2 cellular contexts compared by ENCODE assay signal in genomic region chr2:201114846-201115245, GRCh38.
TF ChIP-seq lines count a peak whose summit lies in the region.

No MANE protein-coding gene starts in this region.

TF ChIP-seq in GM23338, 12 proteins besides CTCF, POLR2A, EP300 and RAD21:
- TF ChIP-seq EZH2phosphoT487 (IDR thresholded peaks at IDR 0.05; ENCODE audit: unreplicated experiment) (no peak), ZNF331 (CRISPR knock-in tag; IDR thresholded peaks at IDR 0.05; ENCODE audit: low read depth) (no peak), JUNB (IDR thresholded peaks at IDR 0.05; ENCODE audit: unreplicated experiment) (no peak), CREB1 (CRISPR knock-in tag; IDR thresholded peaks at IDR 0.05; ENCODE audit: low read depth) (no peak), ZNF114 (CRISPR knock-in tag; IDR thresholded peaks at IDR 0.05) (no peak), STAT1 (IDR thresholded peaks at IDR 0.05; ENCODE audit: unreplicated experiment) (no peak), REST (IDR thresholded peaks at IDR 0.05; ENCODE audit: unreplicated experiment) (no peak), ZNF462 (CRISPR knock-in tag; IDR thresholded peaks at IDR 0.05) (no peak), EZH2 (IDR thresholded peaks at IDR 0.05; ENCODE audit: low read depth, unreplicated experiment) (no peak), NANOG (IDR thresholded peaks at IDR 0.05; ENCODE audit: borderline replicate concordance) (no peak), POLR2AphosphoS5 (IDR thresholded peaks at IDR 0.05; ENCODE audit: low read depth) (no peak)
- TF ChIP-seq, protein P1, sequence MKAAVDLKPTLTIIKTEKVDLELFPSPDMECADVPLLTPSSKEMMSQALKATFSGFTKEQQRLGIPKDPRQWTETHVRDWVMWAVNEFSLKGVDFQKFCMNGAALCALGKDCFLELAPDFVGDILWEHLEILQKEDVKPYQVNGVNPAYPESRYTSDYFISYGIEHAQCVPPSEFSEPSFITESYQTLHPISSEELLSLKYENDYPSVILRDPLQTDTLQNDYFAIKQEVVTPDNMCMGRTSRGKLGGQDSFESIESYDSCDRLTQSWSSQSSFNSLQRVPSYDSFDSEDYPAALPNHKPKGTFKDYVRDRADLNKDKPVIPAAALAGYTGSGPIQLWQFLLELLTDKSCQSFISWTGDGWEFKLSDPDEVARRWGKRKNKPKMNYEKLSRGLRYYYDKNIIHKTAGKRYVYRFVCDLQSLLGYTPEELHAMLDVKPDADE (IDR thresholded peaks at IDR 0.05), result no peak
TF ChIP-seq in GM23338: peak in this region for 0.

TF ChIP-seq in GM12878, 131 proteins besides CTCF, POLR2A, EP300 and RAD21:
- no peak for TF ChIP-seq ASH2L (IDR thresholded peaks at IDR 0.05; ENCODE audit: borderline replicate concordance, low read depth)
- no peak for TF ChIP-seq BCL3 (IDR thresholded peaks at IDR 0.05; ENCODE audit: borderline replicate concordance, insufficient read depth, low read depth, low read length, poor library complexity, severe bottlenecking)
- TF ChIP-seq, protein P2, sequence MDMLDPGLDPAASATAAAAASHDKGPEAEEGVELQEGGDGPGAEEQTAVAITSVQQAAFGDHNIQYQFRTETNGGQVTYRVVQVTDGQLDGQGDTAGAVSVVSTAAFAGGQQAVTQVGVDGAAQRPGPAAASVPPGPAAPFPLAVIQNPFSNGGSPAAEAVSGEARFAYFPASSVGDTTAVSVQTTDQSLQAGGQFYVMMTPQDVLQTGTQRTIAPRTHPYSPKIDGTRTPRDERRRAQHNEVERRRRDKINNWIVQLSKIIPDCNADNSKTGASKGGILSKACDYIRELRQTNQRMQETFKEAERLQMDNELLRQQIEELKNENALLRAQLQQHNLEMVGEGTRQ (IDR thresholded peaks at IDR 0.05; ENCODE audit: borderline replicate concordance, low read depth, low read length), result no peak
- TF ChIP-seq POU2F2 (IDR thresholded peaks at IDR 0.05; ENCODE audit: borderline replicate concordance, low read depth, low read length), result no peak
- no peak for TF ChIP-seq SMAD5 (IDR thresholded peaks at IDR 0.05; ENCODE audit: low read depth)
- TF ChIP-seq, protein P3, sequence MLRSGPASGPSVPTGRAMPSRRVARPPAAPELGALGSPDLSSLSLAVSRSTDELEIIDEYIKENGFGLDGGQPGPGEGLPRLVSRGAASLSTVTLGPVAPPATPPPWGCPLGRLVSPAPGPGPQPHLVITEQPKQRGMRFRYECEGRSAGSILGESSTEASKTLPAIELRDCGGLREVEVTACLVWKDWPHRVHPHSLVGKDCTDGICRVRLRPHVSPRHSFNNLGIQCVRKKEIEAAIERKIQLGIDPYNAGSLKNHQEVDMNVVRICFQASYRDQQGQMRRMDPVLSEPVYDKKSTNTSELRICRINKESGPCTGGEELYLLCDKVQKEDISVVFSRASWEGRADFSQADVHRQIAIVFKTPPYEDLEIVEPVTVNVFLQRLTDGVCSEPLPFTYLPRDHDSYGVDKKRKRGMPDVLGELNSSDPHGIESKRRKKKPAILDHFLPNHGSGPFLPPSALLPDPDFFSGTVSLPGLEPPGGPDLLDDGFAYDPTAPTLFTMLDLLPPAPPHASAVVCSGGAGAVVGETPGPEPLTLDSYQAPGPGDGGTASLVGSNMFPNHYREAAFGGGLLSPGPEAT (IDR thresholded peaks at IDR 0.05; ENCODE audit: low read depth), result no peak
- no peak for TF ChIP-seq RUNX3 (IDR thresholded peaks at IDR 0.05; ENCODE audit: low read length)
- no peak for TF ChIP-seq ETV6 (conservative IDR thresholded peaks at IDR 0.05 in 1 of 2, IDR thresholded peaks at IDR 0.05 in 1 of 2; ENCODE audit: borderline replicate concordance in 1 of 2, low read depth in 1 of 2)
- TF ChIP-seq KAT2A (conservative IDR thresholded peaks at IDR 0.05; ENCODE audit: control insufficient read depth, low read depth, low read length), result no peak
- TF ChIP-seq, protein P4, sequence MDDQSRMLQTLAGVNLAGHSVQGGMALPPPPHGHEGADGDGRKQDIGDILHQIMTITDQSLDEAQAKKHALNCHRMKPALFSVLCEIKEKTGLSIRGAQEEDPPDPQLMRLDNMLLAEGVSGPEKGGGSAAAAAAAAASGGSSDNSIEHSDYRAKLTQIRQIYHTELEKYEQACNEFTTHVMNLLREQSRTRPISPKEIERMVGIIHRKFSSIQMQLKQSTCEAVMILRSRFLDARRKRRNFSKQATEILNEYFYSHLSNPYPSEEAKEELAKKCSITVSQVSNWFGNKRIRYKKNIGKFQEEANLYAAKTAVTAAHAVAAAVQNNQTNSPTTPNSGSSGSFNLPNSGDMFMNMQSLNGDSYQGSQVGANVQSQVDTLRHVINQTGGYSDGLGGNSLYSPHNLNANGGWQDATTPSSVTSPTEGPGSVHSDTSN (IDR thresholded peaks at IDR 0.05; ENCODE audit: insufficient replicate concordance, low read depth, low read length), result no peak
- TF ChIP-seq, protein P5, sequence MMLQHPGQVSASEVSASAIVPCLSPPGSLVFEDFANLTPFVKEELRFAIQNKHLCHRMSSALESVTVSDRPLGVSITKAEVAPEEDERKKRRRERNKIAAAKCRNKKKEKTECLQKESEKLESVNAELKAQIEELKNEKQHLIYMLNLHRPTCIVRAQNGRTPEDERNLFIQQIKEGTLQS (IDR thresholded peaks at IDR 0.05; ENCODE audit: borderline replicate concordance, extremely low read depth, low read depth, low read length), result no peak
TF ChIP-seq in GM12878: peak in this region for 0.
